In genomic region chr3:16475766-16476165, GRCh38 we compare ENCODE assay signal across 17 cellular contexts. TPM values are rescaled to one million over a fixed set of nuclear protein-coding genes. Genes with fewer than 3 reads are reported as not detected.
A peak's percentile ranks its signal among the peaks of the same experiment; 100 is the strongest.
DNase-seq lines count a peak whose midpoint lies in the region; ATAC-seq and FAIRE-seq lines count a peak whose summit lies in the region.
"Had no signal": no experiment of that assay in that cellular context is flagged by ENCODE, and none has a peak within 500 bp of the region (broad histone marks: within the 10 kb centered on the region; RNA-seq: fewer than 3 reads in every experiment).

No MANE protein-coding gene starts in this region.

- ATAC-seq in activated naive CD8-positive, alpha-beta T cell treated with anti-CD3 and anti-CD28 coated beads, Interleukin-2, amount 50 U/mL, for 24 hours: no peak
- ATAC-seq in T-helper 17 cell: no peak

- H3K9me3 Mint-ChIP-seq in activated naive CD8-positive, alpha-beta T cell (ENCODE audit: low read depth): no peaks in the 10 kb centered on the region
- peaks cover 3% of the 10 kb centered on the region for H3K9me3 Mint-ChIP-seq in activated naive CD8-positive, alpha-beta T cell treated with anti-CD3 and anti-CD28 coated beads, Interleukin-2, amount 50 U/mL, for 24 hours
- H3K9me3 Mint-ChIP-seq in immature natural killer cell: peaks cover 0 to 1% (median 0%) of the 10 kb centered on the region in 6 donors

- H3K4me1 Mint-ChIP-seq in activated naive CD8-positive, alpha-beta T cell (ENCODE audit: low read depth): peaks cover 53% of the 10 kb centered on the region
- peaks cover 41% of the 10 kb centered on the region for H3K4me1 Mint-ChIP-seq in activated naive CD8-positive, alpha-beta T cell treated with anti-CD3 and anti-CD28 coated beads, Interleukin-2, amount 50 U/mL, for 24 hours
- H3K4me1 Mint-ChIP-seq in T-helper 17 cell (peaks cover 19% of the 10 kb centered on the region), immature natural killer cell (peaks cover 85 to 93% of the 10 kb centered on the region in 2 donors)

- no peaks in the 10 kb centered on the region for H3K27me3 Mint-ChIP-seq in activated naive CD8-positive, alpha-beta T cell
- no peaks in the 10 kb centered on the region for H3K27me3 Mint-ChIP-seq in activated naive CD8-positive, alpha-beta T cell treated with anti-CD3 and anti-CD28 coated beads, Interleukin-2, amount 50 U/mL, for 24 hours
- H3K27me3 Mint-ChIP-seq in T-helper 17 cell (no peaks in the 10 kb centered on the region), immature natural killer cell (ENCODE audit: low read depth in 3 of 3) (peaks cover 0 to 6% (median 3%) of the 10 kb centered on the region in 3 donors)

- FAIRE-seq in frontal cortex (lab: Jason Lieb, UNC): no peak
- FAIRE-seq: A204.1, H1, RCC 7860 had no signal

- DNase-seq in activated naive CD8-positive, alpha-beta T cell treated with anti-CD3 and anti-CD28 coated beads, Interleukin-2, amount 50 U/mL, for 24 hours: no peak
- DNase-seq in T-helper 17 cell (no peak), immature natural killer cell (no peak), superior temporal gyrus (ENCODE audit: extremely low spot score) (peak; percentile 60), frontal cortex (ENCODE audit: low spot score in 2 of 2) (no peak), KG1 (lab: John Stamatoyannopoulos, UW) (no peak), SIG-M5 (lab: John Stamatoyannopoulos, UW) (no peak)
- DNase-seq: AML-193, NCI-H187, NCI-H2171, NCI-H446 treated with DMSO at 0.1 percent for 48 hours, NCI-H82, SHP77 had no signal

- H3K27ac Mint-ChIP-seq in activated naive CD8-positive, alpha-beta T cell: peak overlapping the region; percentile 36
- no peak overlapping the region for H3K27ac Mint-ChIP-seq in activated naive CD8-positive, alpha-beta T cell treated with anti-CD3 and anti-CD28 coated beads, Interleukin-2, amount 50 U/mL, for 24 hours
- H3K27ac Mint-ChIP-seq in T-helper 17 cell: peak overlapping the region; percentile 79
- H3K27ac Mint-ChIP-seq in immature natural killer cell: peak overlapping the region; percentile 53 to 87 (median 74)

- H3K4me3 Mint-ChIP-seq in activated naive CD8-positive, alpha-beta T cell: no peak overlapping the region
- no peak overlapping the region for H3K4me3 Mint-ChIP-seq in activated naive CD8-positive, alpha-beta T cell treated with anti-CD3 and anti-CD28 coated beads, Interleukin-2, amount 50 U/mL, for 24 hours
- no peak overlapping the region for H3K4me3 Mint-ChIP-seq in T-helper 17 cell
- H3K4me3 Mint-ChIP-seq in immature natural killer cell: peak overlapping the region in 4 of 5 donors; percentile 19 to 59 (median 38)

- peaks cover 40% of the 10 kb centered on the region for H3K36me3 Mint-ChIP-seq in activated naive CD8-positive, alpha-beta T cell
- H3K36me3 Mint-ChIP-seq in activated naive CD8-positive, alpha-beta T cell treated with anti-CD3 and anti-CD28 coated beads, Interleukin-2, amount 50 U/mL, for 24 hours (ENCODE audit: low read depth): peaks cover 96% of the 10 kb centered on the region
- H3K36me3 Mint-ChIP-seq in T-helper 17 cell (ENCODE audit: low read depth) (no peaks in the 10 kb centered on the region), immature natural killer cell (peaks cover 11 to 45% (median 17%) of the 10 kb centered on the region in 3 donors)

- no peaks in the 10 kb centered on the region for H3K9me3 ChIP-seq in T-helper 17 cell (ENCODE audit: control insufficient read depth, low read length, poor library complexity, severe bottlenecking)

RNA-seq across cellular contexts. Expression of gene RFTN1, which starts 37.7 kb away (rescaled TPM):
- total RNA-seq in T-helper 17 cell: 10 to 100 TPM; 51.8 to 55.8 TPM
- polyA plus RNA-seq in immature natural killer cell: 100 to 1,000 TPM in 2 of 3 donors, 10 to 100 TPM in 1; 96.5 to 194 (median 109) TPM
- total RNA-seq in frontal cortex: 11.0 TPM

Comparison
In these comparisons a context has a peak if more than half of its experiments do, and no peak if none do; other contexts are left out.
1. H3K4me3 Mint-ChIP-seq: peak in immature natural killer cell (4 of 5); none in activated naive CD8-positive, alpha-beta T cell (single experiment), activated naive CD8-positive, alpha-beta T cell treated with anti-CD3 and anti-CD28 coated beads, Interleukin-2, amount 50 U/mL, for 24 hours (single experiment) and T-helper 17 cell (single experiment).